In genomic region chr3:148227534-148227933, GRCh38 we compare ENCODE assay signal across 23 cellular contexts.
DNase-seq lines count a peak whose midpoint lies in the region; ATAC-seq and TF ChIP-seq lines count a peak whose summit lies in the region.
"Had no signal": no experiment of that assay in that cellular context is flagged by ENCODE, and none has a peak within 500 bp of the region (broad histone marks: within the 10 kb centered on the region; RNA-seq: fewer than 3 reads in every experiment).

No MANE protein-coding gene starts in this region.

- H3K27me3 Mint-ChIP-seq in T-cell: no peaks in the 10 kb centered on the region
- H3K27me3 Mint-ChIP-seq: stimulated activated naive CD8-positive, alpha-beta T cell treated with anti-CD3 and anti-CD28 coated beads, Interleukin-15, amount 100 ng/mL, for 72 hours had no signal

- in situ Hi-C loops in transverse colon (cut with MboI; ENCODE audit: low pct_ligation_motif_present in 1 of 4, low pct_unique_long_range_greater_than_20kb in 1 of 4, low sequenced_read_pairs in 3 of 4): no loop called here

- DNase-seq in AG04450 (ENCODE audit: low read depth, low spot score) (peak; percentile 15), NCI-H226 (peak; percentile 65), choroid plexus epithelial cell (ENCODE audit: low read depth) (peak; percentile 61), islet precursor cell (peak; percentile 61), NCI-H1417 treated with DMSO at 0.1 percent for 48 hours (lab: John Stamatoyannopoulos, UW) (no peak), activated gamma-delta T cell treated with Interleukin-2 at 50 U/mL for 16 hours (no peak), transverse colon (no peak), T-cell (no peak)
- DNase-seq: activated naive CD4-positive, alpha-beta T cell treated with anti-CD3 and anti-CD28 coated beads for 36 hours; activated T-cell treated with anti-CD3 and anti-CD28 coated beads, Interleukin-2, amount 50 U/mL, for 4 hours; aorta; Caco-2; colonic mucosa; HCEC 1CT; left lung; mucosa of descending colon; NCI-H1417; NCI-H524; RPMI8226; stimulated activated CD4-positive, alpha-beta T cell treated with anti-CD3 and anti-CD28 coated beads, Interleukin-4, amount 100 ng/mL, for 4 hours; stimulated activated naive CD8-positive, alpha-beta T cell treated with anti-CD3 and anti-CD28 coated beads, Interleukin-15, amount 100 ng/mL, for 72 hours had no signal

- TF ChIP-seq EP300 in transverse colon (IDR thresholded peaks at IDR 0.05; ENCODE audit: low read depth): no peak

- H3K4me3 Mint-ChIP-seq in T-cell: no peak overlapping the region
- H3K4me3 Mint-ChIP-seq: activated naive CD4-positive, alpha-beta T cell treated with anti-CD3 and anti-CD28 coated beads for 36 hours; activated T-cell treated with anti-CD3 and anti-CD28 coated beads, Interleukin-2, amount 50 U/mL, for 4 hours; stimulated activated naive CD8-positive, alpha-beta T cell treated with anti-CD3 and anti-CD28 coated beads, Interleukin-15, amount 100 ng/mL, for 72 hours had no signal

- no peak overlapping the region for H3K4me3 ChIP-seq in AG04450 (ENCODE audit: low read depth, low read length)
- H3K4me3 ChIP-seq in choroid plexus epithelial cell (ENCODE audit: low read depth, low read length): no peak overlapping the region
- no peak overlapping the region for H3K4me3 ChIP-seq in transverse colon
- H3K4me3 ChIP-seq: colonic mucosa, left lung, mucosa of descending colon had no signal

- H3K4me1 ChIP-seq in transverse colon: no peaks in the 10 kb centered on the region
- H3K4me1 ChIP-seq: Caco-2, colonic mucosa, left lung had no signal

- no peak overlapping the region for H3K27ac ChIP-seq in AG04450 (ENCODE audit: low read depth, low read length)
- no peak overlapping the region for H3K27ac ChIP-seq in transverse colon
- H3K27ac ChIP-seq: colonic mucosa, left lung, neutrophil had no signal

- TF ChIP-seq CTCF in AG04450 (IDR thresholded peaks at IDR 0.05; ENCODE audit: low read depth, low read length) (no peak), choroid plexus epithelial cell (conservative IDR thresholded peaks at IDR 0.05; ENCODE audit: low read depth, low read length) (no peak), transverse colon (IDR thresholded peaks at IDR 0.05) (no peak)

- H3K36me3 Mint-ChIP-seq in T-cell: no peaks in the 10 kb centered on the region

- intact Hi-C loops in transverse colon (cut with DNase I; ENCODE audit: low total_unique reads): no loop called here

- no peaks in the 10 kb centered on the region for H3K4me1 Mint-ChIP-seq in T-cell
- H3K4me1 Mint-ChIP-seq: stimulated activated naive CD8-positive, alpha-beta T cell treated with anti-CD3 and anti-CD28 coated beads, Interleukin-15, amount 100 ng/mL, for 72 hours had no signal

- CTCF ChIA-PET in AG04450 (lab: Charles Lee) (no interaction called here), T-cell (lab: Charles Lee) (no interaction called here)

- no peaks in the 10 kb centered on the region for H3K9me3 ChIP-seq in AG04450 (ENCODE audit: control insufficient read depth, insufficient read depth, low read length)
- H3K9me3 ChIP-seq in transverse colon: no peaks in the 10 kb centered on the region
- H3K9me3 ChIP-seq: Caco-2, colonic mucosa, left lung, mucosa of descending colon, neutrophil had no signal

- WGBS in transverse colon (ENCODE audit: low coverage in 1 of 2), 2 donors: 92% methylated on average over 1 of the region's 1 CpG

- TF ChIP-seq POLR2A in transverse colon (IDR thresholded peaks at IDR 0.05): no peak

- peaks cover 0 to 7% (median 0%) of the 10 kb centered on the region in 3 donors for H3K9me3 Mint-ChIP-seq in T-cell
- H3K9me3 Mint-ChIP-seq: activated T-cell treated with anti-CD3 and anti-CD28 coated beads, Interleukin-2, amount 50 U/mL, for 4 hours had no signal

- no peak overlapping the region for H3K27ac Mint-ChIP-seq in T-cell
- H3K27ac Mint-ChIP-seq: activated naive CD4-positive, alpha-beta T cell treated with anti-CD3 and anti-CD28 coated beads for 36 hours; stimulated activated naive CD8-positive, alpha-beta T cell treated with anti-CD3 and anti-CD28 coated beads, Interleukin-15, amount 100 ng/mL, for 72 hours had no signal

- POLR2A ChIA-PET in AG04450 (lab: Yijun Ruan, JAX): no interaction called here
- POLR2A ChIA-PET in T-cell (lab: Charles Lee): no interaction called here

- ATAC-seq in T-cell (replicated peaks in 1 of 4): no peak
- ATAC-seq: activated CD4-positive, CD25-positive, alpha-beta regulatory T cell treated with anti-CD3 and anti-CD28 coated beads, Interleukin-2, amount 50 U/mL, for 24 hours; activated T-cell treated with anti-CD3 and anti-CD28 coated beads, Interleukin-2, amount 50 U/mL, for 4 hours; left lung; mucosa of descending colon; stimulated activated naive CD8-positive, alpha-beta T cell treated with anti-CD3 and anti-CD28 coated beads, Interleukin-15, amount 100 ng/mL, for 72 hours had no signal

- no peaks in the 10 kb centered on the region for H3K36me3 ChIP-seq in transverse colon
- H3K36me3 ChIP-seq: colonic mucosa, left lung, neutrophil had no signal

- H3K27me3 ChIP-seq in AG04450 (ENCODE audit: control insufficient read depth, insufficient read depth, low read length) (no peaks in the 10 kb centered on the region), transverse colon (no peaks in the 10 kb centered on the region)
- H3K27me3 ChIP-seq: colonic mucosa, left lung, neutrophil had no signal

Comparison
In these comparisons a context has a peak if more than half of its experiments do, and no peak if none do; other contexts are left out.
1. DNase-seq: peak in AG04450 (single experiment), NCI-H226 (single experiment), choroid plexus epithelial cell (single experiment) and islet precursor cell (single experiment); none in NCI-H1417 treated with DMSO at 0.1 percent for 48 hours (single experiment), activated gamma-delta T cell treated with Interleukin-2 at 50 U/mL for 16 hours (single experiment), transverse colon (single experiment) and T-cell (0 of 34).